9 cellular contexts compared by ENCODE assay signal in genomic region chr1:53947172-53947835, GRCh38. TPM values are rescaled to one million over a fixed set of nuclear protein-coding genes. Genes with fewer than 3 reads are reported as not detected.
DNase-seq lines count a peak whose midpoint lies in the region; ATAC-seq and TF ChIP-seq lines count a peak whose summit lies in the region.
"Had no signal": no experiment of that assay in that cellular context is flagged by ENCODE, and none has a peak within 500 bp of the region (broad histone marks: within the 10 kb centered on the region; RNA-seq: fewer than 3 reads in every experiment).

No MANE protein-coding gene starts in this region.

- H3K4me1 Mint-ChIP-seq in CD4-positive, alpha-beta memory T cell = peaks cover 27 to 62% (median 44%) of the 10 kb centered on the region in 4 donors
- peaks cover 57% of the 10 kb centered on the region for H3K4me1 Mint-ChIP-seq in neural progenitor cell

- intact Hi-C loops in CD4-positive, alpha-beta memory T cell (cut with micrococcal nuclease) = loop anchor here (10.0 kb wide), 1 partner anchor 537 kb away; no protein-coding TSS in a partner anchor
- intact Hi-C loops in dorsolateral prefrontal cortex (cut with DNase I) (loop anchor here (2.0 to 5.0 kb wide), 7 partner anchors 60 to 820 kb away; partner anchors contain the start of genes TCEANC2 (in 2 of the 2), TMEM59 (in 2 of the 2), NDC1 (in 1 of the 2) and YIPF1 (in 1 of the 2)), mucosa of descending colon (cut with DNase I, micrococcal nuclease) (loop anchor here in 1 of 2 donors (10.0 kb wide), 1 partner anchor 53 kb away; the partner anchor contains the start of gene DIO1)

- ATAC-seq in HG03439 (IDR thresholded peaks at IDR 0.05; ENCODE audit: unreplicated experiment) (no peak), mucosa of descending colon (no peak)

- H3K9me3 Mint-ChIP-seq in CD4-positive, alpha-beta memory T cell = no peaks in the 10 kb centered on the region
- no peaks in the 10 kb centered on the region for H3K9me3 Mint-ChIP-seq in neural progenitor cell

- H3K27me3 Mint-ChIP-seq in CD4-positive, alpha-beta memory T cell = no peaks in the 10 kb centered on the region
- no peaks in the 10 kb centered on the region for H3K27me3 Mint-ChIP-seq in neural progenitor cell (ENCODE audit: insufficient read depth, low read depth)

- H3K9ac ChIP-seq in MM.1S (ENCODE audit: low read length) (peak overlapping the region; percentile 74; the same call in 1 of the 2 replicates), neural progenitor cell (peak overlapping the region; percentile 60)

- H3K4me3 Mint-ChIP-seq in CD4-positive, alpha-beta memory T cell = peak overlapping the region; percentile 76 to 84 (median 82)
- H3K4me3 Mint-ChIP-seq in neural progenitor cell = peak overlapping the region; percentile 93

- H3K27me3 ChIP-seq in CD4-positive, alpha-beta memory T cell (ENCODE audit: insufficient read depth, low read length) = no peaks in the 10 kb centered on the region
- H3K27me3 ChIP-seq in MM.1S (replicated peaks; ENCODE audit: insufficient read depth, low read length) (no peaks in the 10 kb centered on the region), dorsolateral prefrontal cortex (no peaks in the 10 kb centered on the region), neural progenitor cell (no peaks in the 10 kb centered on the region)

- no peak overlapping the region for H3K4me3 ChIP-seq in CD4-positive, alpha-beta memory T cell (ENCODE audit: low read length in 2 of 2)
- H3K4me3 ChIP-seq in MM.1S (ENCODE audit: low read length) (peak overlapping the region; percentile 85), dorsolateral prefrontal cortex (peak overlapping the region in 54 of 59 donors; percentile 70 to 99 (median 92)), neural progenitor cell (peak overlapping the region; percentile 78), mucosa of descending colon (no peak overlapping the region)

- peaks cover under 1 to 8% of the 10 kb centered on the region in 2 donors for H3K36me3 Mint-ChIP-seq in CD4-positive, alpha-beta memory T cell
- peaks cover 12% of the 10 kb centered on the region for H3K36me3 Mint-ChIP-seq in neural progenitor cell

- peak overlapping the region; percentile 70 for H3K27ac ChIP-seq in CD4-positive, alpha-beta memory T cell (ENCODE audit: low read depth, low read length)
- H3K27ac ChIP-seq in MM.1S (ENCODE audit: low read length) = no peak overlapping the region
- H3K27ac ChIP-seq in dorsolateral prefrontal cortex = peak overlapping the region in 51 of 59 donors; percentile 1 to 97 (median 89)
- no peak overlapping the region for H3K27ac ChIP-seq in neural progenitor cell

- no peak for TF ChIP-seq CTCF in MM.1S (IDR thresholded peaks at IDR 0.05; ENCODE audit: low read length)
- TF ChIP-seq CTCF in dorsolateral prefrontal cortex (IDR thresholded peaks at IDR 0.05 in 54 of 56, conservative IDR thresholded peaks at IDR 0.05 in 2 of 56; ENCODE audit: low read depth in 1 of 56, partially characterized antibody in 56 of 56) = no peak
- TF ChIP-seq CTCF in neural progenitor cell (IDR thresholded peaks at IDR 0.05) = no peak
- no peak for TF ChIP-seq CTCF in mucosa of descending colon (IDR thresholded peaks at IDR 0.05)

- no peaks in the 10 kb centered on the region for H3F3A ChIP-seq in MM.1S (ENCODE audit: insufficient read depth, low read length)
- H3F3A ChIP-seq in neural progenitor cell (ENCODE audit: low read depth) = peaks cover 21% of the 10 kb centered on the region

- no peaks in the 10 kb centered on the region for H3K9me2 ChIP-seq in MM.1S (replicated peaks; ENCODE audit: insufficient read depth, low read length)

- CTCF ChIA-PET in CD4-positive, alpha-beta memory T cell (lab: Charles Lee; ENCODE audit: partially characterized antibody) = interaction anchor here (0.6 to 5.7 kb wide), 7 partner anchors 12 to 114 kb away, joined by 3 to 82 read pairs (median 4); no protein-coding TSS in a partner anchor

- H3K79me2 ChIP-seq in MM.1S (ENCODE audit: low read length) (peaks cover 75% of the 10 kb centered on the region), neural progenitor cell (ENCODE audit: low read depth) (peaks cover 83% of the 10 kb centered on the region)

- H3K4me2 ChIP-seq in MM.1S (ENCODE audit: low read depth, low read length) = peak overlapping the region; percentile 79
- peak overlapping the region; percentile 93 for H3K4me2 ChIP-seq in neural progenitor cell

- H2AFZ ChIP-seq in MM.1S (ENCODE audit: low read length) = peak overlapping the region; percentile 56; the same call in 1 of the 2 replicates
- no peak overlapping the region for H2AFZ ChIP-seq in neural progenitor cell (replicated peaks)

- H3K36me3 ChIP-seq in CD4-positive, alpha-beta memory T cell (ENCODE audit: insufficient read depth, low read length) = peaks cover 4% of the 10 kb centered on the region
- H3K36me3 ChIP-seq in MM.1S (replicated peaks; ENCODE audit: insufficient read depth, low read length) = no peaks in the 10 kb centered on the region
- H3K36me3 ChIP-seq in neural progenitor cell = no peaks in the 10 kb centered on the region
- no peaks in the 10 kb centered on the region for H3K36me3 ChIP-seq in mucosa of descending colon (ENCODE audit: low read depth)

- H3K9me3 ChIP-seq in CD4-positive, alpha-beta memory T cell (ENCODE audit: control insufficient read depth in 1 of 2, low read length in 2 of 2) = no peaks in the 10 kb centered on the region
- H3K9me3 ChIP-seq in MM.1S (replicated peaks; ENCODE audit: insufficient read depth, low read length) (no peaks in the 10 kb centered on the region), neural progenitor cell (ENCODE audit: low read depth) (no peaks in the 10 kb centered on the region), mucosa of descending colon (no peaks in the 10 kb centered on the region)

- peaks cover 38% of the 10 kb centered on the region for H3K4me1 ChIP-seq in CD4-positive, alpha-beta memory T cell (ENCODE audit: insufficient read depth, low read length)
- H3K4me1 ChIP-seq in MM.1S (ENCODE audit: low read length) = 0 out of 2 replicates have a peak, but pooled peaks cover 6% of the 10 kb centered on the region
- H3K4me1 ChIP-seq in neural progenitor cell = peaks cover 30% of the 10 kb centered on the region
- H3K4me1 ChIP-seq in mucosa of descending colon (ENCODE audit: low read depth) = peaks cover 22% of the 10 kb centered on the region

- H3K27ac Mint-ChIP-seq in CD4-positive, alpha-beta memory T cell = peak overlapping the region; percentile 47 to 92 (median 80)
- H3K27ac Mint-ChIP-seq in neural progenitor cell = peak overlapping the region; percentile 47

- POLR2A ChIA-PET in CD4-positive, alpha-beta memory T cell (lab: Charles Lee; ENCODE audit: partially characterized antibody) = interaction anchor here (0.9 kb wide), 1 partner anchor 106 kb away, joined by 4 read pairs; the partner anchor contains the start of genes TCEANC2 and TMEM59

- H4K20me1 ChIP-seq in MM.1S (ENCODE audit: insufficient read depth, low read length) (no peaks in the 10 kb centered on the region), neural progenitor cell (ENCODE audit: low read depth) (peaks cover 30% of the 10 kb centered on the region)

- peak in 1 of 5 donors; percentile 36 for DNase-seq in CD4-positive, alpha-beta memory T cell
- no peak for DNase-seq in MM.1S
- no peak for DNase-seq in dorsolateral prefrontal cortex
- no peak for DNase-seq in neural progenitor cell (ENCODE audit: low spot score)
- DNase-seq in NOMO-1 treated with DMSO at 0.1 percent for 48 hours (lab: John Stamatoyannopoulos, UW; ENCODE audit: unreplicated experiment) = no peak
- no peak for DNase-seq in mucosa of descending colon
- DNase-seq in H4 (ENCODE audit: low spot score) = no peak

RNA-seq across cellular contexts. Expression of gene LRRC42, which starts 1.2 kb away (rescaled TPM):
- 1 to 10 TPM; 7.3 to 8.7 TPM for total RNA-seq in CD4-positive, alpha-beta memory T cell
- polyA plus RNA-seq in CD4-positive, alpha-beta memory T cell = 1 to 10 TPM; 4.7 to 8.4 TPM
- 10 to 100 TPM in 109 of 120 experiments, 1 to 10 TPM in 11; 8.7 to 16.5 (median 12.4) TPM for total RNA-seq in dorsolateral prefrontal cortex
- total RNA-seq in neural progenitor cell (ENCODE audit: low replicate concordance) = 69.1 and 74.5 TPM in 2 replicates
- total RNA-seq in mucosa of descending colon = 10 to 100 TPM; 16.5 to 19.4 (median 19.0) TPM
- 56.6 and 64.3 TPM in 2 replicates for total RNA-seq in H4 (2014; rRNA removed; shearing (Covaris generic))

RNA-seq across cellular contexts. Expression of gene IFT25, which starts 1.8 kb away (rescaled TPM):
- 10 to 100 TPM; 47.2 to 50.3 TPM for total RNA-seq in CD4-positive, alpha-beta memory T cell
- polyA plus RNA-seq in CD4-positive, alpha-beta memory T cell = 10 to 100 TPM; 45.5 to 65.4 TPM
- total RNA-seq in dorsolateral prefrontal cortex = 10 to 100 TPM; 17.7 to 43.6 (median 29.5) TPM
- 48.4 and 54.0 TPM in 2 replicates for total RNA-seq in neural progenitor cell (ENCODE audit: low replicate concordance)
- total RNA-seq in mucosa of descending colon = 10 to 100 TPM; 19.8 to 22.6 (median 19.9) TPM
- total RNA-seq in H4 (2014; rRNA removed; shearing (Covaris generic)) = 71.9 and 86.5 TPM in 2 replicates

RNA-seq across cellular contexts. Expression of gene DIO1, which starts 53.3 kb away (rescaled TPM):
- not detected for total RNA-seq in CD4-positive, alpha-beta memory T cell
- not detected for polyA plus RNA-seq in CD4-positive, alpha-beta memory T cell
- total RNA-seq in dorsolateral prefrontal cortex (under 1 TPM in 1 of 120 experiments, not detected in 119; 0.28 TPM), neural progenitor cell (ENCODE audit: low replicate concordance) (not detected in 2 replicates), mucosa of descending colon (not detected)
- total RNA-seq in H4 (2014; rRNA removed; shearing (Covaris generic)) = not detected in 2 replicates
- total RNA-seq: activated CD8-positive, alpha-beta memory T cell treated with anti-CD3 and anti-CD28 coated beads for 36 hours had no signal

RNA-seq across cellular contexts. Expression of gene YIPF1, which starts 57.7 kb away (rescaled TPM):
- total RNA-seq in CD4-positive, alpha-beta memory T cell = 10 to 100 TPM; 14.8 to 15.2 TPM
- polyA plus RNA-seq in CD4-positive, alpha-beta memory T cell = 10 to 100 TPM; 25.2 to 30.5 TPM
- 10 to 100 TPM; 13.0 to 31.6 (median 23.0) TPM for total RNA-seq in dorsolateral prefrontal cortex
- total RNA-seq in neural progenitor cell (ENCODE audit: low replicate concordance) = 35.7 and 41.2 TPM in 2 replicates
- total RNA-seq in mucosa of descending colon = 10 to 100 TPM; 23.4 to 37.3 (median 30.6) TPM
- total RNA-seq in H4 (2014; rRNA removed; shearing (Covaris generic)) = 45.0 and 53.8 TPM in 2 replicates

Comparison
In these comparisons a context has a peak if more than half of its experiments do, and no peak if none do; other contexts are left out.
1. H3K27ac ChIP-seq: peak in CD4-positive, alpha-beta memory T cell (single experiment) and dorsolateral prefrontal cortex (51 of 59); none in MM.1S (single experiment) and neural progenitor cell (single experiment).
2. H3K4me3 ChIP-seq: peak in MM.1S (single experiment), dorsolateral prefrontal cortex (54 of 59) and neural progenitor cell (single experiment); none in CD4-positive, alpha-beta memory T cell (0 of 2) and mucosa of descending colon (single experiment).